In genomic region chr12:110780448-110780847, GRCh38 we compare ENCODE assay signal across 16 cellular contexts. TPM values are rescaled to one million over a fixed set of nuclear protein-coding genes. Genes with fewer than 3 reads are reported as not detected.
DNase-seq lines count a peak whose midpoint lies in the region; ATAC-seq, FAIRE-seq and TF ChIP-seq lines count a peak whose summit lies in the region.
"Had no signal": no experiment of that assay in that cellular context is flagged by ENCODE, and none has a peak within 500 bp of the region (broad histone marks: within the 10 kb centered on the region; RNA-seq: fewer than 3 reads in every experiment).

No MANE protein-coding gene starts in this region.

- no peaks in the 10 kb centered on the region for H3K9me3 ChIP-seq in adrenal gland (replicated peaks in 1 of 3)
- H3K9me3 ChIP-seq: gastroesophageal sphincter, MG63, uterus had no signal

- H3K4me3 ChIP-seq in GM23338 = no peak overlapping the region
- H3K4me3 ChIP-seq in adrenal gland = no peak overlapping the region
- H3K4me3 ChIP-seq: gastroesophageal sphincter, MG63, PC-9, uterus had no signal

- peaks cover 3% of the 10 kb centered on the region for H3K27me3 Mint-ChIP-seq in GM23338 (ENCODE audit: insufficient read depth, low read depth, poor library complexity)

- H3K9me2 ChIP-seq in GM23338 (ENCODE audit: insufficient read depth) = peaks cover 3% of the 10 kb centered on the region; the same call in 1 of the 2 replicates

- H4K20me1 ChIP-seq in GM23338 (replicated peaks; ENCODE audit: insufficient read depth) = no peaks in the 10 kb centered on the region

- H2AFZ ChIP-seq in GM23338 = peak overlapping the region; percentile 47; the same call in 1 of the 2 replicates
- H2AFZ ChIP-seq: PC-9 had no signal

- H3K4me1 Mint-ChIP-seq in GM23338 = peaks cover 30% of the 10 kb centered on the region

- H3K4me3 Mint-ChIP-seq in GM23338 = no peak overlapping the region

- H3K27ac Mint-ChIP-seq in GM23338 = no peak overlapping the region

- H3K36me3 Mint-ChIP-seq in GM23338 (ENCODE audit: low read depth) = no peaks in the 10 kb centered on the region

- H3F3A ChIP-seq in GM23338 (replicated peaks; ENCODE audit: low read depth) = no peaks in the 10 kb centered on the region

- no peak for ATAC-seq in GM23338
- ATAC-seq: gastroesophageal sphincter, left lobe of liver had no signal

- no peaks in the 10 kb centered on the region for H3K9me3 Mint-ChIP-seq in GM23338

- H3K79me2 ChIP-seq in GM23338 (replicated peaks; ENCODE audit: insufficient read depth) = no peaks in the 10 kb centered on the region

- H3K27ac ChIP-seq in GM23338 (ENCODE audit: low read depth) (no peak overlapping the region), adrenal gland (no peak overlapping the region)
- H3K27ac ChIP-seq: gastroesophageal sphincter, PC-9, uterus had no signal

- TF ChIP-seq POLR2A in adrenal gland (IDR thresholded peaks at IDR 0.05) (no peak), H54 (IDR thresholded peaks at IDR 0.05; ENCODE audit: low read depth, low read length) (no peak)

- intact Hi-C loops in adrenal gland (cut with DNase I) = no loop called here

- no peak overlapping the region for H3K4me2 ChIP-seq in GM23338
- H3K4me2 ChIP-seq: PC-9 had no signal

- H3K4me1 ChIP-seq in GM23338 (ENCODE audit: insufficient read depth) (peaks cover 4% of the 10 kb centered on the region; the same call in 1 of the 2 replicates), adrenal gland (replicated peaks in 1 of 2) (no peaks in the 10 kb centered on the region)
- H3K4me1 ChIP-seq: gastroesophageal sphincter, uterus had no signal

- H3K27me3 ChIP-seq in GM23338 (ENCODE audit: insufficient read depth) = no peaks in the 10 kb centered on the region
- no peaks in the 10 kb centered on the region for H3K27me3 ChIP-seq in adrenal gland
- H3K27me3 ChIP-seq: gastroesophageal sphincter, MG63, uterus had no signal

- H3K36me3 ChIP-seq in GM23338 (ENCODE audit: insufficient read depth) (no peaks in the 10 kb centered on the region), adrenal gland (replicated peaks in 1 of 2) (no peaks in the 10 kb centered on the region)
- H3K36me3 ChIP-seq: gastroesophageal sphincter, MG63, uterus had no signal

- FAIRE-seq in H54 (lab: Jason Lieb, UNC) = no peak

- DNase-seq in GM23338 (ENCODE audit: low spot score) (no peak), adrenal gland (no peak), H54 (ENCODE audit: insufficient read length, low spot score) (no peak), NOMO-1 treated with dmso at 0.1 percent for 144 hours (lab: John Stamatoyannopoulos, UW; ENCODE audit: unreplicated experiment) (no peak), superior temporal gyrus (ENCODE audit: extremely low spot score) (no peak)
- peak; percentile 17 to 52 for DNase-seq in activated CD4-positive, alpha-beta T cell treated with anti-CD3 and anti-CD28 coated beads, Interleukin-2, amount 50 U/mL, for 24 hours (ENCODE audit: low read depth in 1 of 2, low spot score in 1 of 2)
- peak; percentile 58 for DNase-seq in activated naive CD4-positive, alpha-beta T cell treated with anti-CD3 and anti-CD28 coated beads, Interleukin-2, amount 50 U/mL, for 16 hours
- peak; percentile 57 for DNase-seq in stimulated activated CD4-positive, alpha-beta T cell treated with anti-CD3 and anti-CD28 coated beads, Interleukin-1b, Interleukin-23, amount 100 ng/mL, for 48 hours
- DNase-seq: anterior cingulate cortex, MG63, nucleus accumbens, PC-9, T-helper 9 cell, uterus had no signal

- TF ChIP-seq CTCF in GM23338 (conservative IDR thresholded peaks at IDR 0.05; ENCODE audit: low read depth in 2 of 2) = no peak
- no peak for TF ChIP-seq CTCF in adrenal gland (IDR thresholded peaks at IDR 0.05)

- WGBS in adrenal gland, 4 donors = 75 to 80% (median 78%) methylated on average over 4 of the region's 4 CpGs

TF ChIP-seq in GM23338, 12 proteins besides CTCF, POLR2A, EP300 and RAD21 (continues in another document):
- TF ChIP-seq STAT1 (IDR thresholded peaks at IDR 0.05; ENCODE audit: unreplicated experiment) (no peak), POLR2AphosphoS5 (IDR thresholded peaks at IDR 0.05; ENCODE audit: low read depth) (no peak), ZNF462 (CRISPR knock-in tag; IDR thresholded peaks at IDR 0.05) (no peak), EZH2 (IDR thresholded peaks at IDR 0.05; ENCODE audit: low read depth, unreplicated experiment) (no peak)

RNA-seq across cellular contexts. Expression of gene PPP1CC, which starts 37.8 kb away (rescaled TPM):
- 501 and 577 TPM in 2 replicates for total RNA-seq in GM23338 (2014; rRNA removed; shearing (Covaris generic))
- 272 and 276 TPM in 2 replicates for polyA plus RNA-seq in GM23338 (2016; fragmentation: Nextera tagmentation; extraction: Ambion mirVana)
- 100 to 1,000 TPM in 7 of 8 donors, 10 to 100 TPM in 1; 98.8 to 170 (median 137) TPM for total RNA-seq in adrenal gland
- 100 to 1,000 TPM in 1 of 3 donors, 10 to 100 TPM in 2; 53.7 to 182 (median 58.0) TPM for polyA plus RNA-seq in adrenal gland

Comparison
In these comparisons a context has a peak if more than half of its experiments do, and no peak if none do; other contexts are left out.
1. DNase-seq: peak in activated CD4-positive, alpha-beta T cell treated with anti-CD3 and anti-CD28 coated beads, Interleukin-2, amount 50 U/mL, for 24 hours (2 of 2), activated naive CD4-positive, alpha-beta T cell treated with anti-CD3 and anti-CD28 coated beads, Interleukin-2, amount 50 U/mL, for 16 hours (single experiment) and stimulated activated CD4-positive, alpha-beta T cell treated with anti-CD3 and anti-CD28 coated beads, Interleukin-1b, Interleukin-23, amount 100 ng/mL, for 48 hours (single experiment); none in GM23338 (single experiment), adrenal gland (0 of 7), H54 (single experiment), NOMO-1 treated with dmso at 0.1 percent for 144 hours (single experiment) and superior temporal gyrus (single experiment).